In genomic region chr13:28991764-28992163, GRCh38 we compare ENCODE assay signal across 24 cellular contexts.
"Had no signal": no experiment of that assay in that cellular context is flagged by ENCODE, and none has a peak within 500 bp of the region (broad histone marks: within the 10 kb centered on the region; RNA-seq: fewer than 3 reads in every experiment).

No MANE protein-coding gene starts in this region.

- H3K4me3 ChIP-seq: cardiac muscle cell, SJCRH30 had no signal

- H3K9me3 Mint-ChIP-seq: activated naive CD4-positive, alpha-beta T cell treated with anti-CD3 and anti-CD28 coated beads for 36 hours had no signal

- H3K27ac ChIP-seq: brain microvascular endothelial cell, cardiac muscle cell, SJCRH30, VCaP had no signal

- H3K4me2 ChIP-seq: SK-N-SH had no signal

- DNase-seq: activated CD4-positive, alpha-beta memory T cell treated with anti-CD3 and anti-CD28 coated beads, Interleukin-2, amount 10 ng/mL, durations not matched to agents 7 days and 5 days; activated CD4-positive, alpha-beta T cell treated with anti-CD3 and anti-CD28 coated beads, Interleukin-2, amount 10 ng/mL, durations not matched to agents 7 days and 5 days; activated CD4-positive, CD25-positive, alpha-beta regulatory T cell; activated gamma-delta T cell; activated naive CD4-positive, alpha-beta T cell treated with anti-CD3 and anti-CD28 coated beads for 36 hours; activated T-cell treated with anti-CD3 and anti-CD28 coated beads for 4 hours; activated T-cell treated with anti-CD3 and anti-CD28 coated beads, Interleukin-2, amount 50 U/mL, for 48 hours; amygdala; brain microvascular endothelial cell; Kasumi-1; NCI-H1105 treated with DMSO at 0.1 percent for 48 hours; NCI-H1436 treated with DMSO at 0.1 percent for 48 hours; NCI-H2081; NCI-H2171; NCI-H2227 treated with DMSO at 0.1 percent for 48 hours; NCI-H526 treated with DMSO at 0.1 percent for 48 hours; NCI-H82; SJCRH30; SK-N-SH; T-helper 1 cell had no signal

- H3K4me1 ChIP-seq: SJCRH30 had no signal

- H3K27me3 Mint-ChIP-seq: activated CD4-positive, alpha-beta memory T cell treated with anti-CD3 and anti-CD28 coated beads, Interleukin-2, amount 10 ng/mL, durations not matched to agents 7 days and 5 days; activated T-helper 17 cell treated with anti-CD3 and anti-CD28 coated beads, Interleukin-2, amount 50 U/mL, for 72 hours had no signal

- H3K9ac ChIP-seq: SK-N-SH had no signal

- H3K4me3 Mint-ChIP-seq: activated CD4-positive, alpha-beta memory T cell treated with anti-CD3 and anti-CD28 coated beads, Interleukin-2, amount 10 ng/mL, durations not matched to agents 7 days and 5 days; activated CD4-positive, alpha-beta T cell treated with anti-CD3 and anti-CD28 coated beads, Interleukin-2, amount 10 ng/mL, durations not matched to agents 7 days and 5 days; activated naive CD4-positive, alpha-beta T cell treated with anti-CD3 and anti-CD28 coated beads for 36 hours; activated naive CD8-positive, alpha-beta T cell; activated T-helper 17 cell treated with anti-CD3 and anti-CD28 coated beads, Interleukin-2, amount 50 U/mL, for 72 hours had no signal

- H3K27ac Mint-ChIP-seq: activated CD4-positive, alpha-beta memory T cell treated with anti-CD3 and anti-CD28 coated beads, Interleukin-2, amount 10 ng/mL, durations not matched to agents 7 days and 5 days; activated CD4-positive, alpha-beta T cell treated with anti-CD3 and anti-CD28 coated beads, Interleukin-2, amount 10 ng/mL, durations not matched to agents 7 days and 5 days; activated naive CD4-positive, alpha-beta T cell treated with anti-CD3 and anti-CD28 coated beads for 36 hours; activated naive CD8-positive, alpha-beta T cell; activated T-helper 17 cell treated with anti-CD3 and anti-CD28 coated beads, Interleukin-2, amount 50 U/mL, for 72 hours had no signal

- ATAC-seq: activated T-helper 17 cell treated with anti-CD3 and anti-CD28 coated beads, Interleukin-2, amount 50 U/mL, for 72 hours had no signal

- H3K9me3 ChIP-seq: SK-N-SH had no signal

- H3K36me3 ChIP-seq: brain microvascular endothelial cell, cardiac muscle cell, SJCRH30 had no signal

- H3K36me3 Mint-ChIP-seq: activated naive CD8-positive, alpha-beta T cell had no signal

- H3K27me3 ChIP-seq: brain microvascular endothelial cell, cardiac muscle cell had no signal

- H3K4me1 Mint-ChIP-seq: activated CD4-positive, alpha-beta memory T cell treated with anti-CD3 and anti-CD28 coated beads, Interleukin-2, amount 10 ng/mL, durations not matched to agents 7 days and 5 days; activated CD4-positive, alpha-beta T cell treated with anti-CD3 and anti-CD28 coated beads, Interleukin-2, amount 10 ng/mL, durations not matched to agents 7 days and 5 days; activated T-helper 17 cell treated with anti-CD3 and anti-CD28 coated beads, Interleukin-2, amount 50 U/mL, for 72 hours had no signal
